ENCODE assay signal across 12 cellular contexts in the genomic region with DNA sequence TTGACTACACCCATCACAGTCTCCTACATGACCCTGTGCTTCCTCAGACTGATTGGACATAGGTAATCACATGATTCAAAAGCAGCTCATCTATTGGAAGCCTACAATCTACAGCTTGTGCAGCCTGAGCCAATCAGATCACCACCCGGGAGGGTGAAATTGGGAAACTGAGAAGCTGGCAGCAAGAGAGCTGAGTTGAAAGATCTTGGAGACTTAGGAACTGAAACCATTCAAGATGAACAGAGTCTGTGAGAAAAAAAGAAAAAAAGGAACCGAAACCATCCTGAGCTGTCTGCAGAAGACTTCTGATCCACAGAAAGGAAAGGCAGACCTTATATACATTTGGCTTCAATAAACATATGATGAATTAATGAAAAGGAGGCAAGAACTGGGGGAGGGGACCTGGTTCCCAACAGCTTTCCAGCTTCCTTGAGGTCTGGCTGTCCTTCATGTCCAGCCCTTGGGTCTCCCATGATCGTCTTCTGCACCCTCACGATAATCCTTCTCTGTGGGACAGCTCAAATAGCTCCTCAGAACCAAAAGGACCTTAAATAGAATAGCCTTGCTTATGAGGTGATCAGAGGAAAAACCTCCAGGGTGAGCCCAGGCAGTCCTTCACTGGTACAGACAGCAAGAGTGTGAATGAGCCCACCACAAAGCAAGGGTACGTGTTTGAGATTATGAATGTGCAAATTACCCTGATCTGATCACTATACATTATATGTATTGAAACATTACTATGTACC. TPM values are rescaled to one million over a fixed set of nuclear protein-coding genes. Genes with fewer than 3 reads are reported as not detected.
DNase-seq lines count a peak whose midpoint lies in the region; ATAC-seq and TF ChIP-seq lines count a peak whose summit lies in the region.
"Had no signal": no experiment of that assay in that cellular context is flagged by ENCODE, and none has a peak within 500 bp of the region (broad histone marks: within the 10 kb centered on the region; RNA-seq: fewer than 3 reads in every experiment).

No MANE protein-coding gene starts in this region.

- CTCF ChIA-PET in IMR-90 (lab: Yijun Ruan, JAX) (no interaction called here), SK-N-SH (lab: Yijun Ruan, JAX) (interaction anchor here (0.7 kb wide), 1 partner anchor 13 kb away, joined by 3 read pairs; no protein-coding TSS in a partner anchor)

- H3K18ac ChIP-seq in IMR-90 (ENCODE audit: low read depth, low read length): no peak overlapping the region

- H3F3A ChIP-seq in SK-N-SH (replicated peaks; ENCODE audit: insufficient read depth): no peaks in the 10 kb centered on the region

- ATAC-seq in GM21381 (IDR thresholded peaks at IDR 0.05; ENCODE audit: unreplicated experiment) (peak; percentile 77), IMR-90 (ENCODE audit: low read depth) (no peak), GM21825 (IDR thresholded peaks at IDR 0.05; ENCODE audit: unreplicated experiment) (no peak)
- ATAC-seq: natural killer cell had no signal

- H3K27me3 ChIP-seq in GM06990 (replicated peaks; ENCODE audit: control insufficient read depth, insufficient read depth, low read length) (no peaks in the 10 kb centered on the region), IMR-90 (ENCODE audit: control insufficient read depth, insufficient read depth, low read length) (peaks cover 10% of the 10 kb centered on the region), SK-N-SH (ENCODE audit: insufficient read depth) (no peaks in the 10 kb centered on the region)
- H3K27me3 ChIP-seq: BE2C had no signal

- H2BK20ac ChIP-seq in IMR-90 (ENCODE audit: low read depth, low read length): no peak overlapping the region

- H2AFZ ChIP-seq in IMR-90 (replicated peaks; ENCODE audit: low read length, poor library complexity): no peak overlapping the region
- H2AFZ ChIP-seq in SK-N-SH (ENCODE audit: low read depth): no peak overlapping the region

- H3K79me2 ChIP-seq in SK-N-SH (ENCODE audit: insufficient read depth): no peaks in the 10 kb centered on the region

- no peak overlapping the region for H3K4ac ChIP-seq in IMR-90 (ENCODE audit: low read depth, low read length)

- H3K9ac ChIP-seq in IMR-90 (ENCODE audit: low read depth, low read length) (no peak overlapping the region), SK-N-SH (no peak overlapping the region)

- H4K20me1 ChIP-seq in IMR-90 (ENCODE audit: insufficient read depth, low read length): no peaks in the 10 kb centered on the region
- no peaks in the 10 kb centered on the region for H4K20me1 ChIP-seq in SK-N-SH (ENCODE audit: insufficient read depth)

- H3K4me3 ChIP-seq in GM06990 (replicated peaks; ENCODE audit: low read depth, low read length) (no peak overlapping the region), IMR-90 (ENCODE audit: insufficient read depth, low read depth, low read length) (no peak overlapping the region), SK-N-SH (ENCODE audit: low read depth in 2 of 2, low read length in 1 of 2) (no peak overlapping the region)

- in situ Hi-C loops in IMR-90 (cut with MboI; ENCODE audit: low sequenced_read_pairs): no loop called here

- H3K4me2 ChIP-seq in IMR-90 (ENCODE audit: low read depth, low read length): no peak overlapping the region
- H3K4me2 ChIP-seq in SK-N-SH: no peak overlapping the region

- no peak overlapping the region for H3K56ac ChIP-seq in IMR-90 (ENCODE audit: extremely low read depth, insufficient read depth, low read length)

- H3K9me3 ChIP-seq in IMR-90 (ENCODE audit: control insufficient read depth, insufficient read depth, low read length): peaks cover 3% of the 10 kb centered on the region; the same call in 1 of the 2 replicates
- H3K9me3 ChIP-seq in SK-N-SH: no peaks in the 10 kb centered on the region
- H3K9me3 ChIP-seq: BE2C had no signal

- H4K91ac ChIP-seq in IMR-90 (ENCODE audit: insufficient read depth, low read depth, low read length): no peak overlapping the region

- no peaks in the 10 kb centered on the region for H3K36me3 ChIP-seq in GM06990 (ENCODE audit: control insufficient read depth, insufficient read depth, low read length)
- no peaks in the 10 kb centered on the region for H3K36me3 ChIP-seq in IMR-90 (ENCODE audit: control insufficient read depth, insufficient read depth, low read length)
- H3K36me3 ChIP-seq in SK-N-SH (replicated peaks in 1 of 2; ENCODE audit: control insufficient read depth in 1 of 2, insufficient read depth in 2 of 2, low read length in 1 of 2): no peaks in the 10 kb centered on the region
- H3K36me3 ChIP-seq: BE2C had no signal

- TF ChIP-seq CTCF in GM06990 (IDR thresholded peaks at IDR 0.05; ENCODE audit: insufficient read depth, low read length, poor library complexity, severe bottlenecking) (no peak), IMR-90 (conservative IDR thresholded peaks at IDR 0.05; ENCODE audit: low read depth, low read length) (no peak), SK-N-SH (IDR thresholded peaks at IDR 0.05) (no peak)

- intact Hi-C loops in IMR-90 (cut with micrococcal nuclease): no loop called here

- H3K79me1 ChIP-seq in IMR-90 (ENCODE audit: low read depth in 1 of 2, low read length in 2 of 2): no peaks in the 10 kb centered on the region

- H2AK9ac ChIP-seq in IMR-90 (replicated peaks; ENCODE audit: low read depth, low read length, poor library complexity): no peak overlapping the region

- dilution Hi-C loops in IMR-90 (cut with HindIII; ENCODE audit: low sequenced_read_pairs, unreplicated experiment): no loop called here

- H3K9me1 ChIP-seq in IMR-90 (ENCODE audit: insufficient read depth, low read length): peaks cover 16% of the 10 kb centered on the region

- no peak overlapping the region for H2AK5ac ChIP-seq in IMR-90 (ENCODE audit: low read depth, low read length)

- WGBS in IMR-90 (ENCODE audit: extremely low coverage in 2 of 2, insufficient read length in 1 of 2), 2 experiments: no CpG with 5 or more reads among the region's 5 CpGs
- 86% methylated on average over 5 of the region's 5 CpGs for WGBS in SK-N-SH (ENCODE audit: low lambda C conversion rate)

- no peak overlapping the region for H2BK5ac ChIP-seq in IMR-90 (ENCODE audit: low read depth, low read length, poor library complexity, severe bottlenecking)

- POLR2A ChIA-PET in IMR-90 (lab: Charles Lee; ENCODE audit: unreplicated experiment): no interaction called here
- POLR2A ChIA-PET in SK-N-SH (lab: Yijun Ruan, JAX): no interaction called here

- TF ChIP-seq EP300 in SK-N-SH (IDR thresholded peaks at IDR 0.05; ENCODE audit: borderline replicate concordance in 1 of 2, low read depth in 1 of 2, low read length in 1 of 2): no peak

- H4K8ac ChIP-seq in IMR-90 (ENCODE audit: low read depth in 2 of 2, low read length in 2 of 2): no peak overlapping the region

- H4K5ac ChIP-seq in IMR-90 (ENCODE audit: low read depth, low read length): no peak overlapping the region

- TF ChIP-seq POLR2A in IMR-90 (IDR thresholded peaks at IDR 0.05; ENCODE audit: low read depth, low read length): no peak

- H2BK120ac ChIP-seq in IMR-90 (ENCODE audit: low read depth, low read length): no peak overlapping the region

- H3K4me1 ChIP-seq in IMR-90 (ENCODE audit: control insufficient read depth, insufficient read depth, low read length) (peaks cover 7% of the 10 kb centered on the region), SK-N-SH (ENCODE audit: control insufficient read depth in 1 of 2, insufficient read depth in 2 of 2, low read depth in 1 of 2, low read length in 1 of 2) (peaks cover 0 to 5% of the 10 kb centered on the region in 2 experiments; a peak in 1 of 4 replicates)
- H3K4me1 ChIP-seq: BE2C had no signal

- H3K14ac ChIP-seq in IMR-90 (replicated peaks; ENCODE audit: low read depth, low read length): no peak overlapping the region

- no TSS peak for BruUV-seq in IMR-90 (replicated peaks; lab: Mats Ljungman, UMichigan)

- TF ChIP-seq RAD21 in IMR-90 (IDR thresholded peaks at IDR 0.05; ENCODE audit: low read length) (no peak), SK-N-SH (IDR thresholded peaks at IDR 0.05; ENCODE audit: low read length) (no peak)

- H3K23ac ChIP-seq in IMR-90 (ENCODE audit: low read depth, low read length): no peak overlapping the region

- peak; percentile 60 for DNase-seq in GM06990 (ENCODE audit: extremely low read depth, insufficient read length)
- no peak for DNase-seq in IMR-90
- DNase-seq in globus pallidus (ENCODE audit: low spot score): peak; percentile 64
- DNase-seq in SK-N-SH: no peak
- no peak for DNase-seq in foreskin melanocyte
- DNase-seq in glomerular visceral epithelial cell (ENCODE audit: extremely low spot score): no peak
- DNase-seq: activated CD4-positive, CD25-positive, alpha-beta regulatory T cell treated with anti-CD3 and anti-CD28 coated beads, Interleukin-2, amount 50 U/mL, for 72 hours; BE2C; natural killer cell; NCI-H146 had no signal

- H3K9me2 ChIP-seq in SK-N-SH: no peaks in the 10 kb centered on the region

- no peak overlapping the region for H2BK15ac ChIP-seq in IMR-90 (ENCODE audit: low read depth, low read length)

- H3K27ac ChIP-seq in IMR-90 (ENCODE audit: insufficient read depth, low read length): no peak overlapping the region
- H3K27ac ChIP-seq in SK-N-SH (ENCODE audit: low read depth in 2 of 2, low read length in 1 of 2): no peak overlapping the region

TF ChIP-seq in SK-N-SH, 30 proteins besides CTCF, POLR2A, EP300 and RAD21 (continues in another document):
- no peak for TF ChIP-seq FOSL2 (IDR thresholded peaks at IDR 0.05; ENCODE audit: borderline replicate concordance, low read depth)
- no peak for TF ChIP-seq GATA2 (CRISPR knock-in tag; IDR thresholded peaks at IDR 0.05)
- TF ChIP-seq RXRA (IDR thresholded peaks at IDR 0.05; ENCODE audit: borderline replicate concordance, low read depth): no peak

RNA-seq across cellular contexts. Expression of a gene that starts 32.6 kb away (rescaled TPM):
- under 0.01 and 0.28 TPM in 2 replicates for total RNA-seq in IMR-90 (2012; rRNA removed)
- 0.37 and 0.50 TPM in 2 replicates for polyA plus RNA-seq in IMR-90 (2012; rRNA removed)
- polyA plus RNA-seq in IMR-90 (2012; cell fraction: cytosol; rRNA removed): 0.18 and 0.63 TPM in 2 replicates
- 5.8 and 8.4 TPM in 2 replicates for polyA plus RNA-seq in IMR-90 (2012; cell fraction: nucleus; rRNA removed; ENCODE audit: low replicate concordance)
- polyA plus RNA-seq in SK-N-SH (2012; rRNA removed): 1.5 and 2.4 TPM in 2 replicates
- 0.46 and 0.90 TPM in 2 replicates for polyA plus RNA-seq in SK-N-SH (2012; cell fraction: cytosol; rRNA removed)
- 5.0 and 9.6 TPM in 2 replicates for polyA plus RNA-seq in SK-N-SH (2012; cell fraction: nucleus; rRNA removed)

RNA-seq across cellular contexts. Expression of a gene that starts 47.1 kb away (rescaled TPM):
- total RNA-seq in IMR-90 (2012; rRNA removed): not detected in 2 replicates
- polyA plus RNA-seq in IMR-90 (2012; rRNA removed) (not detected in 2 replicates), SK-N-SH (2012; rRNA removed) (not detected in 2 replicates)
- polyA plus RNA-seq in IMR-90 (2012; cell fraction: cytosol; rRNA removed): not detected in 2 replicates
- polyA plus RNA-seq in IMR-90 (2012; cell fraction: nucleus; rRNA removed; ENCODE audit: low replicate concordance): not detected in 2 replicates
- polyA plus RNA-seq in SK-N-SH (2012; cell fraction: cytosol; rRNA removed): not detected in 2 replicates
- 0.05 TPM in 1 of 2 replicates, not detected in the other for polyA plus RNA-seq in SK-N-SH (2012; cell fraction: nucleus; rRNA removed)

Comparison
In these comparisons a context has a peak if more than half of its experiments do, and no peak if none do; other contexts are left out.
1. DNase-seq: peak in GM06990 (single experiment) and globus pallidus (single experiment); none in IMR-90 (single experiment), SK-N-SH (single experiment), foreskin melanocyte (single experiment) and glomerular visceral epithelial cell (single experiment).